8 cellular contexts compared by ENCODE assay signal in genomic region chr11:36594316-36594989, GRCh38. TPM values are rescaled to one million over a fixed set of nuclear protein-coding genes. Genes with fewer than 3 reads are reported as not detected.
A peak's percentile ranks its signal among the peaks of the same experiment; 100 is the strongest.
DNase-seq lines count a peak whose midpoint lies in the region; ATAC-seq, FAIRE-seq and TF ChIP-seq lines count a peak whose summit lies in the region.

IFTAP (plus strand) TSS chr11:36594502; CDS start chr11:36610104, 15,602 bp downstream.

- TF ChIP-seq RAD21 in HepG2 (CRISPR knock-in tag; IDR thresholded peaks at IDR 0.05) = no peak

- TSS peak; percentile 76 for BruUV-seq in HepG2 (replicated peaks; lab: Mats Ljungman, UMichigan)

- ATAC-seq in HG03066 (IDR thresholded peaks at IDR 0.05; ENCODE audit: low read depth, unreplicated experiment) (peak; percentile 87), HepG2 (peak; percentile 99)

- no peaks in the 10 kb centered on the region for H3K36me3 ChIP-seq in effector memory CD4-positive, alpha-beta T cell (ENCODE audit: control insufficient read depth, insufficient read depth, low read length)
- H3K36me3 ChIP-seq in HepG2 (replicated peaks in 1 of 2; ENCODE audit: control insufficient read depth in 1 of 2, insufficient read depth in 2 of 2, low read length in 2 of 2) = no peaks in the 10 kb centered on the region

- intact Hi-C loops in HepG2 (cut with micrococcal nuclease; ENCODE audit: unreplicated experiment) = no loop called here

- H3K27me3 ChIP-seq in effector memory CD4-positive, alpha-beta T cell (replicated peaks; ENCODE audit: control insufficient read depth, insufficient read depth, low read length, poor library complexity, severe bottlenecking) = peaks cover 2% of the 10 kb centered on the region
- H3K27me3 ChIP-seq in HepG2 (ENCODE audit: control insufficient read depth in 1 of 2, insufficient read depth in 2 of 2, low read length in 2 of 2) = peaks cover 0 to 3% of the 10 kb centered on the region in 2 experiments; a peak in 1 of 5 replicates

- 2% methylated on average over 20 of the region's 29 CpGs for WGBS in HepG2 (ENCODE audit: low lambda C conversion rate)

- FAIRE-seq in HepG2 (lab: Jason Lieb, UNC) = peak; percentile 92

- peak within 1 kb of the TSS; percentile 99 for H2AFZ ChIP-seq in HepG2 (ENCODE audit: low read length)

- peak within 1 kb of the TSS; percentile 67 for H3K9ac ChIP-seq in HepG2 (ENCODE audit: insufficient read depth, low read depth, low read length)

- H4K20me1 ChIP-seq in HepG2 (ENCODE audit: insufficient read depth, low read length) = no peaks in the 10 kb centered on the region

- no peak for TF ChIP-seq CTCF in WI38 (IDR thresholded peaks at IDR 0.05; ENCODE audit: low read depth, low read length)
- no peak for TF ChIP-seq CTCF in HepG2 (CRISPR knock-in tag; IDR thresholded peaks at IDR 0.05)

- H3K79me2 ChIP-seq in HepG2 (ENCODE audit: insufficient read depth, low read length) = no peaks in the 10 kb centered on the region

- in situ Hi-C loops in HepG2 (cut with HindIII; ENCODE audit: extremely low pct_ligation_motif_present, low pct_unique_long_range_greater_than_20kb) = no loop called here

- DNase-seq in stimulated activated naive CD4-positive, alpha-beta T cell (lab: John Stamatoyannopoulos, UW) = peak in 4 of 6 experiments; percentile 4 to 46 (median 22)
- no peak for DNase-seq in stimulated activated naive CD4-positive, alpha-beta T cell treated with Interleukin-2 at 50 U/mL for 16 hours (lab: John Stamatoyannopoulos, UW)
- DNase-seq in NCI-H2171 (lab: John Stamatoyannopoulos, UW) (peak; percentile 94), HepG2 (ENCODE audit: low spot score) (peak; percentile 90)
- DNase-seq in effector memory CD4-positive, alpha-beta T cell = peak in 1 of 3 donors; percentile 2
- DNase-seq in stimulated activated CD4-positive, alpha-beta T cell treated with anti-CD3 and anti-CD28 coated beads, Interleukin-2, amount 100 ng/mL, for 24 hours = peak; percentile 19 to 34

- peak within 1 kb of the TSS; percentile 73 for H3K4me2 ChIP-seq in HepG2 (ENCODE audit: low read depth, low read length)

- H3K27ac ChIP-seq in effector memory CD4-positive, alpha-beta T cell (ENCODE audit: insufficient read depth, low read length, poor library complexity, severe bottlenecking) = no peak within 1 kb of the TSS
- H3K27ac ChIP-seq in HepG2 (ENCODE audit: extremely low read length, insufficient read depth, low read length) = peak within 1 kb of the TSS; percentile 61

- 0 out of 4 replicates have a peak, but pooled peaks of 1 of the 2 experiments have one; percentile 17 for TF ChIP-seq EP300 in HepG2 (IDR thresholded peaks at IDR 0.05; ENCODE audit: low read depth in 2 of 2, low read length in 2 of 2)
- no peak for TF ChIP-seq EP300 in HepG2 (CRISPR knock-in tag; IDR thresholded peaks at IDR 0.05; ENCODE audit: borderline replicate concordance)

- no peaks in the 10 kb centered on the region for H3K9me3 ChIP-seq in effector memory CD4-positive, alpha-beta T cell (ENCODE audit: control insufficient read depth, low read length)
- H3K9me3 ChIP-seq in HepG2 (ENCODE audit: low read length) = no peaks in the 10 kb centered on the region

- CTCF ChIA-PET in HepG2 (lab: Yijun Ruan, JAX; ENCODE audit: low intra/inter-chr PET ratio, low total read pairs) = no interaction called here

- POLR2A ChIA-PET in HepG2 (lab: Yijun Ruan, JAX) = interaction anchor here (1.0 kb wide), 1 partner anchor 85 kb away, joined by 4 read pairs; the partner anchor contains the start of gene TRAF6

- peak within 1 kb of the TSS; percentile 83 for H3K4me3 ChIP-seq in WI38 (ENCODE audit: low read depth, low read length)
- H3K4me3 ChIP-seq in effector memory CD4-positive, alpha-beta T cell (ENCODE audit: insufficient read depth, low read depth, low read length, poor library complexity, severe bottlenecking) = peak within 1 kb of the TSS; percentile 57
- peak within 1 kb of the TSS; percentile 68 to 85 (median 84) for H3K4me3 ChIP-seq in HepG2 (replicated peaks in 1 of 3; ENCODE audit: insufficient read depth in 1 of 3, low read depth in 2 of 3, low read length in 3 of 3)

- peak; percentile 30 to 61; a peak in 2 of 4 replicates for TF ChIP-seq POLR2A in HepG2 (IDR thresholded peaks at IDR 0.05; ENCODE audit: insufficient read depth in 1 of 2, low read depth in 2 of 2, low read length in 2 of 2)

- H3K4me1 ChIP-seq in effector memory CD4-positive, alpha-beta T cell (ENCODE audit: control insufficient read depth, insufficient read depth, low read length, poor library complexity, severe bottlenecking) = no peaks in the 10 kb centered on the region
- H3K4me1 ChIP-seq in HepG2 (ENCODE audit: insufficient read depth, low read length) = peaks cover 14% of the 10 kb centered on the region; the same call in 1 of the 2 replicates

TF ChIP-seq in HepG2, 621 proteins besides CTCF, POLR2A, EP300 and RAD21 (continues in another document):
- TF ChIP-seq PHF8 (CRISPR knock-in tag; IDR thresholded peaks at IDR 0.05) = peak; percentile 72
- TF ChIP-seq TARDBP (CRISPR knock-in tag; IDR thresholded peaks at IDR 0.05) = peak; percentile 25; the same call in 1 of the 2 replicates
- peak; percentile 62 to 75 for TF ChIP-seq HMGXB4 (CRISPR knock-in tag; IDR thresholded peaks at IDR 0.05; ENCODE audit: borderline replicate concordance in 1 of 2, low read depth in 1 of 2)
- TF ChIP-seq, protein P1, sequence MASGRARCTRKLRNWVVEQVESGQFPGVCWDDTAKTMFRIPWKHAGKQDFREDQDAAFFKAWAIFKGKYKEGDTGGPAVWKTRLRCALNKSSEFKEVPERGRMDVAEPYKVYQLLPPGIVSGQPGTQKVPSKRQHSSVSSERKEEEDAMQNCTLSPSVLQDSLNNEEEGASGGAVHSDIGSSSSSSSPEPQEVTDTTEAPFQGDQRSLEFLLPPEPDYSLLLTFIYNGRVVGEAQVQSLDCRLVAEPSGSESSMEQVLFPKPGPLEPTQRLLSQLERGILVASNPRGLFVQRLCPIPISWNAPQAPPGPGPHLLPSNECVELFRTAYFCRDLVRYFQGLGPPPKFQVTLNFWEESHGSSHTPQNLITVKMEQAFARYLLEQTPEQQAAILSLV (CRISPR knock-in tag; IDR thresholded peaks at IDR 0.05; ENCODE audit: borderline replicate concordance) = 0 out of 2 replicates have a peak, but pooled peaks have one; percentile 38
- TF ChIP-seq SRY (CRISPR knock-in tag; IDR thresholded peaks at IDR 0.05) = no peak
- 0 out of 2 replicates have a peak, but pooled peaks have one; percentile 29 for TF ChIP-seq MXD4 (CRISPR knock-in tag; IDR thresholded peaks at IDR 0.05)
- TF ChIP-seq MIXL1 (CRISPR knock-in tag; IDR thresholded peaks at IDR 0.05) = peak; percentile 70
- peak; percentile 77 for TF ChIP-seq ASH2L (IDR thresholded peaks at IDR 0.05; ENCODE audit: insufficient read length, low read depth, low read length)

RNA-seq across cellular contexts. Expression of gene IFTAP, which starts in this region (rescaled TPM):
- total RNA-seq in HepG2 (2016; rRNA removed; fragmentation: Illumina TruSeq; extraction: Trizol) = 29.4 and 40.4 TPM in 2 replicates
- total RNA-seq in HepG2 (2016; cell fraction: cytosol; rRNA removed; fragmentation: Illumina TruSeq; extraction: Trizol; ENCODE audit: low read depth) = 22.9 and 24.9 TPM in 2 replicates
- 30.1 and 40.0 TPM in 2 replicates for total RNA-seq in HepG2 (2016; cell fraction: insoluble cytoplasmic fraction; rRNA removed; fragmentation: Illumina TruSeq; extraction: Trizol)
- 29.7 and 32.1 TPM in 2 replicates for total RNA-seq in HepG2 (2016; cell fraction: membrane; rRNA removed; fragmentation: Illumina TruSeq; extraction: Trizol)
- total RNA-seq in HepG2 (2016; cell fraction: nucleus; rRNA removed; fragmentation: Illumina TruSeq; extraction: Trizol) = 14.4 and 16.5 TPM in 2 replicates
- 10.3 and 11.3 TPM in 2 replicates for polyA plus RNA-seq in HepG2 (2011; rRNA removed)
- polyA plus RNA-seq in HepG2 (2011; cell fraction: cytosol; rRNA removed) = 6.6 and 13.0 TPM in 2 replicates
- polyA plus RNA-seq in HepG2 (2011; cell fraction: nucleus; rRNA removed) = 2.4 and 3.9 TPM in 2 replicates
- 16.1 and 16.6 TPM in 2 replicates for polyA plus RNA-seq in HepG2 (2012)
- 23.5 and 24.9 TPM in 2 replicates for polyA plus RNA-seq in HepG2 (2016; cell fraction: cytosol; fragmentation: Illumina TruSeq; extraction: Trizol; ENCODE audit: low read depth)
- 36.2 and 42.7 TPM in 2 replicates for polyA plus RNA-seq in HepG2 (2016; cell fraction: insoluble cytoplasmic fraction; fragmentation: Illumina TruSeq; extraction: Trizol; ENCODE audit: low read depth)
- 25.9 and 31.3 TPM in 2 replicates for polyA plus RNA-seq in HepG2 (2016; cell fraction: membrane; fragmentation: Illumina TruSeq; extraction: Trizol; ENCODE audit: low read depth)
- polyA plus RNA-seq in HepG2 (2016; cell fraction: nucleus; fragmentation: Illumina TruSeq; extraction: Trizol; ENCODE audit: insufficient read depth, low read depth) = 16.8 and 20.8 TPM in 2 replicates
- polyA minus RNA-seq in HepG2 (2011; rRNA and poly(A)+ RNA removed; ENCODE audit: low replicate concordance) = 0.36 and 1.2 TPM in 2 replicates
- 2.8 and 3.3 TPM in 2 replicates for polyA minus RNA-seq in HepG2 (2011; cell fraction: cytosol; rRNA and poly(A)+ RNA removed)
- 9.0 and 11.3 TPM in 2 replicates for polyA minus RNA-seq in HepG2 (2011; cell fraction: nucleus; rRNA and poly(A)+ RNA removed)
